10 cellular contexts compared by ENCODE assay signal in the genomic region with DNA sequence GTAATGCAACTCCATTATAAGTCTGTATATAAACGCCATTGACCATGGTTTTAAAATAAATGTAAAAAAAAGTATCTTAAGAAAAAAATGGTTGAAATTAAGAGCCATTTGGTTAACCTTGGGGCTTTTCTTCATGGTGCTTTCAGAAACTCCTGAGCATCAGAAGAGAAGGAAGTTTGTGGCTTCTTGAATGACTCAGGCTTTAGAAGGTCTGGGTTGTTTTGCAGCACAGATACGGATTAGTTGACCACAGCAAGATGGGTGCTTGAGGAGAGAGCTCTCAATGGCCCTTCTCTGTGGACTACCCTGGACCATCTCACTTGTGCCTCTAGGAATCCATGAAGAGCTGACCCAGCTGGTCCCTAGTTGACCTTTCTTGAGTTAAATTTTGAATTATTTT.
DNase-seq lines count a peak whose midpoint lies in the region; ATAC-seq and TF ChIP-seq lines count a peak whose summit lies in the region.
"Had no signal": no experiment of that assay in that cellular context is flagged by ENCODE, and none has a peak within 500 bp of the region (broad histone marks: within the 10 kb centered on the region; RNA-seq: fewer than 3 reads in every experiment).

No MANE protein-coding gene starts in this region.

- TF ChIP-seq CTCF in RWPE1 (conservative IDR thresholded peaks at IDR 0.05; ENCODE audit: low read depth), result no peak

- peak; percentile 46 for DNase-seq in SIG-M5 treated with dmso at 0.1 percent for 504 hours (lab: John Stamatoyannopoulos, UW; ENCODE audit: unreplicated experiment)
- DNase-seq in SIG-M5 (lab: John Stamatoyannopoulos, UW), result no peak
- DNase-seq in myocyte (ENCODE audit: low read depth), result peak; percentile 2
- no peak for DNase-seq in A172 (ENCODE audit: low spot score)
- no peak for DNase-seq in AG08395 (ENCODE audit: low spot score)
- no peak for DNase-seq in RWPE1 (ENCODE audit: low spot score)
- DNase-seq: NCI-H69 had no signal

- POLR2A ChIA-PET in RWPE1 (lab: Yijun Ruan, JAX; ENCODE audit: low non-redundant PET), result no interaction called here

- peak; percentile 83 for ATAC-seq in HG02571 (IDR thresholded peaks at IDR 0.05; ENCODE audit: unreplicated experiment)
- ATAC-seq in HG03565 (IDR thresholded peaks at IDR 0.05; ENCODE audit: unreplicated experiment), result peak; percentile 96
- ATAC-seq: A549 had no signal

- CTCF ChIA-PET in RWPE1 (lab: Yijun Ruan, JAX), result interaction anchor here (1.0 to 2.8 kb wide), 2 partner anchors 10 to 42 kb away, joined by 3 to 16 read pairs; no protein-coding TSS in a partner anchor

- H3K27ac ChIP-seq in RWPE1, result no peak overlapping the region
- H3K27ac ChIP-seq: A549 had no signal

Comparison
In these comparisons a context has a peak if more than half of its experiments do, and no peak if none do; other contexts are left out.
1. DNase-seq: peak in SIG-M5 treated with dmso at 0.1 percent for 504 hours (single experiment) and myocyte (single experiment); none in SIG-M5 (single experiment), A172 (single experiment), AG08395 (single experiment) and RWPE1 (single experiment).